Comparison of ENCODE assay signal across 1 cellular context in the genomic region with DNA sequence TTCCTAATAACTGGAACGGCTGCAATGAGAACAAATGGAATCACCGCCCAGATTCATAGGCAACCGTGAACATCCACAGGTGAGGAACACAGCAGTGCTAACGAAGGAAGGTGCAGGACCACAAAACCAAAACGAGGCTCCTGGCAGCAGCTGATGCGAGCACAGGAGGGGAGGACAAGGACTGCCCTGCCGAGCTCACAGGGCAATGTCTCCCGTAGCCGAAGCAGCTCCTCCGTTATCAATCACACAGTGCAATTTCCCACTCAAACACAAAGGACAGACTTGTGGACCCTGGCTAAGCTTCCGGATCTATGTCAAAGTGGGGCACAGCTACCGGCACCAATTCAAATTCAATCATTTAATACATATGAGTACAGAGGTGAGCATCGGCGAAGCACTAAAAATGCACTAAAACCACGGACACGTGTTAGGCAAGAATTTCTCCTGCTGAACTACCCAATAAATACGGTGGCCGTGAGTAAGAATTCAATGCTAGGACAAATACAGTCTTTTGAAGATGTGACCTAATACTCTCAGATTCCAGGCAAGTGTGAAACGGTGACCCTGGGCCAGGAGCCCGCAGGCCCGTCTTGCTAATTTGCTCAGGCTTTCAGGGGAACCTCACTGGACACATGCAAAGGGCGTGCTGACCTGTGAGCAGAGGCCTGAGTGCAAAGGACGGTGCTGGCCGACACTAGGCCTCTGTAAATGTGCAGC.
TF ChIP-seq lines count a peak whose summit lies in the region.

No MANE protein-coding gene starts in this region.

TF ChIP-seq in neural cell, 6 proteins besides CTCF, POLR2A, EP300 and RAD21 (continued from another document):
- TF ChIP-seq, protein P1, sequence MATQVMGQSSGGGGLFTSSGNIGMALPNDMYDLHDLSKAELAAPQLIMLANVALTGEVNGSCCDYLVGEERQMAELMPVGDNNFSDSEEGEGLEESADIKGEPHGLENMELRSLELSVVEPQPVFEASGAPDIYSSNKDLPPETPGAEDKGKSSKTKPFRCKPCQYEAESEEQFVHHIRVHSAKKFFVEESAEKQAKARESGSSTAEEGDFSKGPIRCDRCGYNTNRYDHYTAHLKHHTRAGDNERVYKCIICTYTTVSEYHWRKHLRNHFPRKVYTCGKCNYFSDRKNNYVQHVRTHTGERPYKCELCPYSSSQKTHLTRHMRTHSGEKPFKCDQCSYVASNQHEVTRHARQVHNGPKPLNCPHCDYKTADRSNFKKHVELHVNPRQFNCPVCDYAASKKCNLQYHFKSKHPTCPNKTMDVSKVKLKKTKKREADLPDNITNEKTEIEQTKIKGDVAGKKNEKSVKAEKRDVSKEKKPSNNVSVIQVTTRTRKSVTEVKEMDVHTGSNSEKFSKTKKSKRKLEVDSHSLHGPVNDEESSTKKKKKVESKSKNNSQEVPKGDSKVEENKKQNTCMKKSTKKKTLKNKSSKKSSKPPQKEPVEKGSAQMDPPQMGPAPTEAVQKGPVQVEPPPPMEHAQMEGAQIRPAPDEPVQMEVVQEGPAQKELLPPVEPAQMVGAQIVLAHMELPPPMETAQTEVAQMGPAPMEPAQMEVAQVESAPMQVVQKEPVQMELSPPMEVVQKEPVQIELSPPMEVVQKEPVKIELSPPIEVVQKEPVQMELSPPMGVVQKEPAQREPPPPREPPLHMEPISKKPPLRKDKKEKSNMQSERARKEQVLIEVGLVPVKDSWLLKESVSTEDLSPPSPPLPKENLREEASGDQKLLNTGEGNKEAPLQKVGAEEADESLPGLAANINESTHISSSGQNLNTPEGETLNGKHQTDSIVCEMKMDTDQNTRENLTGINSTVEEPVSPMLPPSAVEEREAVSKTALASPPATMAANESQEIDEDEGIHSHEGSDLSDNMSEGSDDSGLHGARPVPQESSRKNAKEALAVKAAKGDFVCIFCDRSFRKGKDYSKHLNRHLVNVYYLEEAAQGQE (IDR thresholded peaks at IDR 0.05; ENCODE audit: borderline replicate concordance) = no peak
- TF ChIP-seq MXI1 (conservative IDR thresholded peaks at IDR 0.05; ENCODE audit: poor library complexity, severe bottlenecking) = no peak
- no peak for TF ChIP-seq EZH2 (IDR thresholded peaks at IDR 0.05; ENCODE audit: borderline replicate concordance, insufficient read depth, low read length, poor library complexity, severe bottlenecking)
- no peak for TF ChIP-seq TAF1 (IDR thresholded peaks at IDR 0.05; ENCODE audit: low read depth)
TF ChIP-seq in neural cell: peak in this region for 0.
